ENCODE assay signal across 10 cellular contexts in the genomic region with DNA sequence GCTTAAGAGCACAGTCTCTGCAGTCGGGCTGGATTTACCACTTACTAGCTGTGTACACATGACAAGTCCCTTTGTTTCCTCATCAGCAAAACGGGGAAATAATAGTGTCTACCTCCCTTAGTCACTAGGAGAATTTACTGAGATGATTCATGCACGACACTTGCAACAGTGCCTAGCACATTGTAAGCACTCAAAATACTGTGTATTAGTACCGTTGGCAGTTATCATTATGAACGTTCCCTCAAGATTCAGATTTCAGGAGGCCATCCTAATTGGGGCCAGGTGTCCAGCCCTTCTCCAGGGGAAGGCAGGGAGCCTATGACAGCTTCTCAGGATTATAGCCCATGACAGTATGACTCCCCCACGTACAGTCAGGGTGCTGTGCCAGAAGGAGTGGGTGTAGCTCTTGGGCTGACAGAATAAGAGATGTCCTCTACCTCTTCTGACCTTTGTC.
DNase-seq lines count a peak whose midpoint lies in the region; TF ChIP-seq lines count a peak whose summit lies in the region.
"Had no signal": no experiment of that assay in that cellular context is flagged by ENCODE, and none has a peak within 500 bp of the region (broad histone marks: within the 10 kb centered on the region; RNA-seq: fewer than 3 reads in every experiment).

No MANE protein-coding gene starts in this region.

- CTCF ChIA-PET in RWPE1 (lab: Yijun Ruan, JAX) = interaction anchor here (0.6 to 1.5 kb wide), 5 partner anchors 108 to 346 kb away, joined by 3 to 5 read pairs (median 3); partner anchors contain the start of gene INSYN2B

- H3K27ac ChIP-seq in RWPE1 = no peak overlapping the region

- POLR2A ChIA-PET in RWPE1 (lab: Yijun Ruan, JAX; ENCODE audit: low non-redundant PET) = no interaction called here

- TF ChIP-seq CTCF in AG09309 (IDR thresholded peaks at IDR 0.05; ENCODE audit: control insufficient read depth, insufficient read depth, low read depth, low read length, missing control alignments) = no peak
- TF ChIP-seq CTCF in RWPE1 (conservative IDR thresholded peaks at IDR 0.05; ENCODE audit: low read depth) = no peak
- TF ChIP-seq CTCF in fibroblast of mammary gland (conservative IDR thresholded peaks at IDR 0.05; ENCODE audit: control insufficient read depth, insufficient read depth, low read depth, low read length) = no peak

- no peak overlapping the region for H3K4me3 ChIP-seq in AG09309 (ENCODE audit: control insufficient read depth, low read depth, low read length)
- no peak overlapping the region for H3K4me3 ChIP-seq in fibroblast of mammary gland (ENCODE audit: control insufficient read depth, low read depth, low read length)

- DNase-seq in AG09309 (ENCODE audit: low read depth) (peak; percentile 64), GM04504 (ENCODE audit: low read depth) (peak; percentile 70), RWPE1 (ENCODE audit: low spot score) (peak; percentile 25), fibroblast of mammary gland (ENCODE audit: low read depth) (peak; percentile 95), NCI-H524 treated with DMSO at 0.1 percent for 48 hours (lab: John Stamatoyannopoulos, UW) (no peak), HT-29 (ENCODE audit: low spot score) (no peak), NCI-H1105 (lab: John Stamatoyannopoulos, UW) (no peak)
- DNase-seq in effector CD4-positive, alpha-beta T cell = no peak
- DNase-seq: KG1, substantia nigra had no signal

Comparison
In these comparisons a context has a peak if more than half of its experiments do, and no peak if none do; other contexts are left out.
1. DNase-seq: peak in AG09309 (single experiment), GM04504 (single experiment), RWPE1 (single experiment) and fibroblast of mammary gland (single experiment); none in NCI-H524 treated with DMSO at 0.1 percent for 48 hours (single experiment), effector CD4-positive, alpha-beta T cell (single experiment), HT-29 (single experiment) and NCI-H1105 (single experiment).